In genomic region chr5:81632679-81633078, GRCh38 we compare ENCODE assay signal across 21 cellular contexts.
DNase-seq lines count a peak whose midpoint lies in the region; ATAC-seq and TF ChIP-seq lines count a peak whose summit lies in the region.
"Had no signal": no experiment of that assay in that cellular context is flagged by ENCODE, and none has a peak within 500 bp of the region (broad histone marks: within the 10 kb centered on the region; RNA-seq: fewer than 3 reads in every experiment).

No MANE protein-coding gene starts in this region.

- no peak overlapping the region for H2AFZ ChIP-seq in OCI-LY7 (ENCODE audit: low read length)
- H2AFZ ChIP-seq: PC-9 had no signal

- peaks cover 60% of the 10 kb centered on the region for H3K4me1 ChIP-seq in OCI-LY7 (ENCODE audit: insufficient read depth, low read length, poor library complexity, severe bottlenecking)
- peaks cover 19% of the 10 kb centered on the region for H3K4me1 ChIP-seq in CD8-positive, alpha-beta memory T cell (ENCODE audit: insufficient read depth, low read length)
- H3K4me1 ChIP-seq in CD8-positive, alpha-beta T cell (ENCODE audit: insufficient read depth, low read length): peaks cover 17% of the 10 kb centered on the region
- H3K4me1 ChIP-seq: BE2C had no signal

- H3K9me3 ChIP-seq in OCI-LY7 (ENCODE audit: low read length): peaks cover 8% of the 10 kb centered on the region; the same call in 1 of the 2 replicates
- H3K9me3 ChIP-seq in CD8-positive, alpha-beta memory T cell (ENCODE audit: low read length): no peaks in the 10 kb centered on the region
- H3K9me3 ChIP-seq in CD8-positive, alpha-beta T cell (ENCODE audit: low read length): no peaks in the 10 kb centered on the region
- H3K9me3 ChIP-seq: BE2C, MG63 had no signal

- POLR2A ChIA-PET in OCI-LY7 (lab: Charles Lee): interaction anchor here (0.6 to 1.0 kb wide), 3 partner anchors 10 to 42 kb away, joined by 3 to 5 read pairs (median 4); no protein-coding TSS in a partner anchor
- POLR2A ChIA-PET in CD8-positive, alpha-beta memory T cell (lab: Charles Lee): no interaction called here
- POLR2A ChIA-PET in CD8-positive, alpha-beta T cell (lab: Charles Lee): no interaction called here

- peaks cover 52% of the 10 kb centered on the region; the same call in 1 of the 2 replicates for H3K79me2 ChIP-seq in OCI-LY7 (ENCODE audit: insufficient read depth, low read depth, low read length)

- H3K27me3 ChIP-seq in CD8-positive, alpha-beta memory T cell (ENCODE audit: insufficient read depth, low read length, poor library complexity, severe bottlenecking): no peaks in the 10 kb centered on the region
- no peaks in the 10 kb centered on the region for H3K27me3 ChIP-seq in CD8-positive, alpha-beta T cell (ENCODE audit: insufficient read depth, low read length)
- H3K27me3 ChIP-seq: BE2C, MG63 had no signal

- CTCF ChIA-PET in OCI-LY7 (lab: Charles Lee; ENCODE audit: unreplicated experiment): no interaction called here
- CTCF ChIA-PET in CD8-positive, alpha-beta memory T cell (lab: Charles Lee): no interaction called here
- CTCF ChIA-PET in CD8-positive, alpha-beta T cell (lab: Charles Lee): no interaction called here

- H3K9me3 Mint-ChIP-seq in activated naive CD8-positive, alpha-beta T cell treated with anti-CD3 and anti-CD28 coated beads, Interleukin-2, amount 50 U/mL, for 24 hours: peaks cover 8% of the 10 kb centered on the region
- H3K9me3 Mint-ChIP-seq in activated naive CD8-positive, alpha-beta T cell treated with anti-CD3 and anti-CD28 coated beads for 36 hours: peaks cover 7% of the 10 kb centered on the region
- H3K9me3 Mint-ChIP-seq in CD8-positive, alpha-beta memory T cell: no peaks in the 10 kb centered on the region
- H3K9me3 Mint-ChIP-seq in CD8-positive, alpha-beta T cell: no peaks in the 10 kb centered on the region
- H3K9me3 Mint-ChIP-seq: CD4-positive, alpha-beta T cell had no signal

- H3K27ac ChIP-seq in OCI-LY7 (ENCODE audit: low read depth, low read length, poor library complexity, severe bottlenecking): peak overlapping the region; percentile 77
- H3K27ac ChIP-seq in CD8-positive, alpha-beta memory T cell (ENCODE audit: low read depth, low read length): no peak overlapping the region
- H3K27ac ChIP-seq in CD8-positive, alpha-beta T cell (ENCODE audit: low read depth, low read length): no peak overlapping the region
- H3K27ac ChIP-seq: PC-9 had no signal

- peaks cover 8% of the 10 kb centered on the region for H3K4me1 Mint-ChIP-seq in activated naive CD8-positive, alpha-beta T cell treated with anti-CD3 and anti-CD28 coated beads, Interleukin-2, amount 50 U/mL, for 24 hours
- peaks cover 11% of the 10 kb centered on the region for H3K4me1 Mint-ChIP-seq in activated naive CD8-positive, alpha-beta T cell treated with anti-CD3 and anti-CD28 coated beads for 36 hours
- no peaks in the 10 kb centered on the region for H3K4me1 Mint-ChIP-seq in CD8-positive, alpha-beta memory T cell
- H3K4me1 Mint-ChIP-seq in CD8-positive, alpha-beta T cell (ENCODE audit: low read depth): peaks cover 6% of the 10 kb centered on the region

- intact Hi-C loops in OCI-LY7 (cut with micrococcal nuclease; ENCODE audit: unreplicated experiment): loop anchor here (2.0 to 10.0 kb wide), 3 partner anchors 114 to 222 kb away; no protein-coding TSS in a partner anchor
- intact Hi-C loops in CD8-positive, alpha-beta T cell (cut with DNase I, micrococcal nuclease): no loop called here

- DNase-seq in activated naive CD8-positive, alpha-beta T cell treated with anti-CD3 and anti-CD28 coated beads, Interleukin-2, amount 50 U/mL, for 24 hours: no peak
- DNase-seq in activated naive CD8-positive, alpha-beta T cell treated with anti-CD3 and anti-CD28 coated beads for 36 hours: no peak
- no peak for DNase-seq in OCI-LY7 (ENCODE audit: low spot score)
- no peak for DNase-seq in CD8-positive, alpha-beta memory T cell
- no peak for DNase-seq in CD8-positive, alpha-beta T cell
- DNase-seq: BE2C; CD4-positive, alpha-beta T cell; GOT3; HCEC 1CT; Kasumi-1; MG63; NCI-H1694 treated with DMSO at 0.1 percent for 48 hours; NCI-H2081 treated with DMSO at 0.1 percent for 48 hours; NCI-H446; NCI-H526 treated with DMSO at 0.1 percent for 48 hours; PC-9; RPMI8226; SHP77 had no signal

- H3K4me3 Mint-ChIP-seq in activated naive CD8-positive, alpha-beta T cell treated with anti-CD3 and anti-CD28 coated beads, Interleukin-2, amount 50 U/mL, for 24 hours: no peak overlapping the region
- H3K4me3 Mint-ChIP-seq in activated naive CD8-positive, alpha-beta T cell treated with anti-CD3 and anti-CD28 coated beads for 36 hours: no peak overlapping the region
- H3K4me3 Mint-ChIP-seq in CD8-positive, alpha-beta memory T cell: no peak overlapping the region
- H3K4me3 Mint-ChIP-seq in CD8-positive, alpha-beta T cell: no peak overlapping the region
- H3K4me3 Mint-ChIP-seq: CD4-positive, alpha-beta T cell; IgD-negative memory B cell had no signal

- no peak overlapping the region for H3K27ac Mint-ChIP-seq in activated naive CD8-positive, alpha-beta T cell treated with anti-CD3 and anti-CD28 coated beads, Interleukin-2, amount 50 U/mL, for 24 hours
- no peak overlapping the region for H3K27ac Mint-ChIP-seq in activated naive CD8-positive, alpha-beta T cell treated with anti-CD3 and anti-CD28 coated beads for 36 hours
- no peak overlapping the region for H3K27ac Mint-ChIP-seq in CD8-positive, alpha-beta memory T cell
- no peak overlapping the region for H3K27ac Mint-ChIP-seq in CD8-positive, alpha-beta T cell
- H3K27ac Mint-ChIP-seq: CD4-positive, alpha-beta T cell; IgD-negative memory B cell had no signal

- peak; percentile 55 for ATAC-seq in activated naive CD8-positive, alpha-beta T cell treated with anti-CD3 and anti-CD28 coated beads, Interleukin-2, amount 50 U/mL, for 24 hours
- ATAC-seq in HG02852 (IDR thresholded peaks at IDR 0.05; ENCODE audit: unreplicated experiment) (peak; percentile 32), GM21515 (IDR thresholded peaks at IDR 0.05; ENCODE audit: unreplicated experiment) (no peak)
- no peak for ATAC-seq in CD8-positive, alpha-beta T cell

- no peaks in the 10 kb centered on the region for H3K9me2 ChIP-seq in OCI-LY7 (ENCODE audit: insufficient read depth, low read length)

- H3K4me3 ChIP-seq in OCI-LY7 (ENCODE audit: low read depth, low read length, poor library complexity, severe bottlenecking): no peak overlapping the region
- H3K4me3 ChIP-seq in CD8-positive, alpha-beta memory T cell (ENCODE audit: low read length): no peak overlapping the region
- H3K4me3 ChIP-seq in CD8-positive, alpha-beta T cell (ENCODE audit: low read depth, low read length): no peak overlapping the region
- H3K4me3 ChIP-seq: MG63, PC-9 had no signal

- BruUV-seq in OCI-LY7 (replicated peaks; lab: Mats Ljungman, UMichigan): no TSS peak

- peak overlapping the region; percentile 62 for H3K4me2 ChIP-seq in OCI-LY7 (ENCODE audit: low read length)
- H3K4me2 ChIP-seq: PC-9 had no signal

- no peaks in the 10 kb centered on the region for H4K20me1 ChIP-seq in OCI-LY7 (ENCODE audit: insufficient read depth, low read length)

- TF ChIP-seq CTCF in OCI-LY7 (conservative IDR thresholded peaks at IDR 0.05; ENCODE audit: low read length): no peak
- no peak for TF ChIP-seq CTCF in CD8-positive, alpha-beta T cell (IDR thresholded peaks at IDR 0.05)

- peaks cover 14% of the 10 kb centered on the region for H3K36me3 Mint-ChIP-seq in activated naive CD8-positive, alpha-beta T cell treated with anti-CD3 and anti-CD28 coated beads, Interleukin-2, amount 50 U/mL, for 24 hours (ENCODE audit: low read depth)
- H3K36me3 Mint-ChIP-seq in activated naive CD8-positive, alpha-beta T cell treated with anti-CD3 and anti-CD28 coated beads for 36 hours: peaks cover 23% of the 10 kb centered on the region
- peaks cover 4 to 15% (median 9%) of the 10 kb centered on the region in 3 donors for H3K36me3 Mint-ChIP-seq in CD8-positive, alpha-beta memory T cell
- H3K36me3 Mint-ChIP-seq in CD8-positive, alpha-beta T cell: peaks cover 21% of the 10 kb centered on the region

- no peaks in the 10 kb centered on the region for H3K27me3 Mint-ChIP-seq in activated naive CD8-positive, alpha-beta T cell treated with anti-CD3 and anti-CD28 coated beads, Interleukin-2, amount 50 U/mL, for 24 hours
- H3K27me3 Mint-ChIP-seq in activated naive CD8-positive, alpha-beta T cell treated with anti-CD3 and anti-CD28 coated beads for 36 hours: no peaks in the 10 kb centered on the region
- H3K27me3 Mint-ChIP-seq in CD8-positive, alpha-beta memory T cell: no peaks in the 10 kb centered on the region
- H3K27me3 Mint-ChIP-seq in CD8-positive, alpha-beta T cell (ENCODE audit: low read depth): no peaks in the 10 kb centered on the region
- H3K27me3 Mint-ChIP-seq: CD4-positive, alpha-beta T cell; IgD-negative memory B cell had no signal

- peaks cover 78% of the 10 kb centered on the region for H3K36me3 ChIP-seq in OCI-LY7 (ENCODE audit: insufficient read depth, low read length)
- H3K36me3 ChIP-seq in CD8-positive, alpha-beta memory T cell (ENCODE audit: insufficient read depth, low read length): no peaks in the 10 kb centered on the region
- no peaks in the 10 kb centered on the region for H3K36me3 ChIP-seq in CD8-positive, alpha-beta T cell (ENCODE audit: insufficient read depth, low read length)
- H3K36me3 ChIP-seq: MG63 had no signal

Comparison
In these comparisons a context has a peak if more than half of its experiments do, and no peak if none do; other contexts are left out.
1. ATAC-seq: peak in activated naive CD8-positive, alpha-beta T cell treated with anti-CD3 and anti-CD28 coated beads, Interleukin-2, amount 50 U/mL, for 24 hours (single experiment) and HG02852 (single experiment); none in GM21515 (single experiment) and CD8-positive, alpha-beta T cell (single experiment).